Comparison of ENCODE assay signal across 20 cellular contexts in the genomic region with DNA sequence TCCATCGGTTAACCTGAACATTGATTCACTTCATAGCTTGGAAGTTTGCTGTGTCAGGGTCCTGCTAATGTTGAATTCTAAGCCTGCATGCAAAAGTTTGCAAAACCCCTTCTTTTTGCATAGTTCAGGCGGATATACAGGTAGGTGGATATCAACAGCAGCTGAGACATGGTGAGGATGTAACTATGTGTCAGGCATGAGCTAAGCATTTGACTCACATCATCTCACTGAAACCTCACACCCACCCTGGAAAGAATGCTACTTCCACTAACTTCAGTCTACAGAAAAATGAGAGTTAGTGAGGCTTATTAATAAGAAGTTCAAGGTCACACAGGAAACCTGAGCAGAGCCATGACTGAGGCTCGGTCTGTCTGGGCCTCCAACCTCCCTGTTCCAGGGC.
DNase-seq lines count a peak whose midpoint lies in the region; ATAC-seq, FAIRE-seq and TF ChIP-seq lines count a peak whose summit lies in the region.
"Had no signal": no experiment of that assay in that cellular context is flagged by ENCODE, and none has a peak within 500 bp of the region (broad histone marks: within the 10 kb centered on the region; RNA-seq: fewer than 3 reads in every experiment).

No MANE protein-coding gene starts in this region.

- H3K79me2 ChIP-seq in astrocyte (ENCODE audit: insufficient read depth, low read length) (no peaks in the 10 kb centered on the region), trophoblast cell (ENCODE audit: control insufficient read depth, insufficient read depth, low read length, poor library complexity) (no peaks in the 10 kb centered on the region)

- H2AFZ ChIP-seq in astrocyte (ENCODE audit: low read depth, low read length) (no peak overlapping the region), trophoblast cell (ENCODE audit: insufficient read depth, low read length, poor library complexity) (no peak overlapping the region)
- H2AFZ ChIP-seq: GM23338 had no signal

- no peak overlapping the region for H2AK5ac ChIP-seq in trophoblast cell (ENCODE audit: low read length)

- H3K27ac ChIP-seq in astrocyte (ENCODE audit: low read depth, low read length) (no peak overlapping the region), trophoblast cell (ENCODE audit: low read depth, low read length) (no peak overlapping the region), adrenal gland (no peak overlapping the region)
- no peak overlapping the region for H3K27ac ChIP-seq in naive thymus-derived CD4-positive, alpha-beta T cell (ENCODE audit: low read depth, low read length)
- H3K27ac ChIP-seq: A549, SJCRH30 had no signal

- CTCF ChIA-PET in naive thymus-derived CD4-positive, alpha-beta T cell (lab: Charles Lee), result no interaction called here

- no peak overlapping the region for H4K12ac ChIP-seq in trophoblast cell (ENCODE audit: low read depth, low read length)

- H3K18ac ChIP-seq in trophoblast cell (ENCODE audit: low read length), result no peak overlapping the region

- no peak overlapping the region for H3K4me3 ChIP-seq in astrocyte (ENCODE audit: insufficient read depth, low read depth, low read length)
- no peak overlapping the region for H3K4me3 ChIP-seq in trophoblast cell (ENCODE audit: low read depth, low read length)
- H3K4me3 ChIP-seq in adrenal gland, result no peak overlapping the region
- H3K4me3 ChIP-seq in naive thymus-derived CD4-positive, alpha-beta T cell (ENCODE audit: low read length), result no peak overlapping the region
- H3K4me3 ChIP-seq: A549, GM23338, MG63, SJCRH30 had no signal

- H3K9ac ChIP-seq in astrocyte (ENCODE audit: low read length) (no peak overlapping the region), trophoblast cell (ENCODE audit: low read length) (no peak overlapping the region)

- DNase-seq in ELR (ENCODE audit: low read depth) (peak; percentile 86), M059J (ENCODE audit: low read depth) (peak; percentile 46), astrocyte (ENCODE audit: low read depth) (peak; percentile 4), trophoblast cell (peak; percentile 60 to 76), NCI-H2029 treated with DMSO at 0.1 percent for 48 hours (lab: John Stamatoyannopoulos, UW) (no peak), adrenal gland (no peak)
- DNase-seq in naive thymus-derived CD4-positive, alpha-beta T cell, result no peak
- DNase-seq: BE2C, HCEC 1CT, MG63, NCI-H1417, NCI-H1694 treated with DMSO at 0.1 percent for 48 hours, NCI-H446 treated with DMSO at 0.1 percent for 48 hours, NCI-H526 treated with DMSO at 0.1 percent for 48 hours, SJCRH30 had no signal

- H2BK12ac ChIP-seq in trophoblast cell (ENCODE audit: low read length), result no peak overlapping the region

- no peak overlapping the region for H4K8ac ChIP-seq in trophoblast cell (ENCODE audit: low read depth, low read length)

- no peaks in the 10 kb centered on the region for H4K20me1 ChIP-seq in astrocyte (ENCODE audit: insufficient read depth, low read length)

- ATAC-seq in naive thymus-derived CD4-positive, alpha-beta T cell, result no peak
- ATAC-seq: A549, GM23338 had no signal

- H3K36me3 ChIP-seq in astrocyte (ENCODE audit: insufficient read depth, low read length), result no peaks in the 10 kb centered on the region
- H3K36me3 ChIP-seq in trophoblast cell (ENCODE audit: control insufficient read depth in 1 of 2, insufficient read depth in 2 of 2, low read length in 2 of 2), result no peaks in the 10 kb centered on the region
- no peaks in the 10 kb centered on the region for H3K36me3 ChIP-seq in adrenal gland (replicated peaks in 1 of 2)
- H3K36me3 ChIP-seq in naive thymus-derived CD4-positive, alpha-beta T cell (ENCODE audit: control insufficient read depth in 2 of 3, insufficient read depth in 3 of 3, low read length in 3 of 3), result no peaks in the 10 kb centered on the region
- H3K36me3 ChIP-seq: BE2C, MG63, SJCRH30 had no signal

- H2BK5ac ChIP-seq in trophoblast cell (ENCODE audit: low read depth, low read length, poor library complexity), result no peak overlapping the region

- peaks cover 10% of the 10 kb centered on the region for H3K4me1 Mint-ChIP-seq in astrocyte (ENCODE audit: low read depth, unreplicated experiment)
- H3K4me1 Mint-ChIP-seq in naive thymus-derived CD4-positive, alpha-beta T cell, result no peaks in the 10 kb centered on the region
- H3K4me1 Mint-ChIP-seq: IgD-negative memory B cell had no signal

- H3K27me3 Mint-ChIP-seq in astrocyte (ENCODE audit: low read depth, unreplicated experiment), result peaks cover 15% of the 10 kb centered on the region
- peaks cover 0 to 31% (median 22%) of the 10 kb centered on the region in 5 donors for H3K27me3 Mint-ChIP-seq in naive thymus-derived CD4-positive, alpha-beta T cell

- WGBS in trophoblast cell (ENCODE audit: extremely low coverage, insufficient coverage, insufficient read length), result no CpG with 5 or more reads among the region's 3 CpGs
- WGBS in adrenal gland, 4 donors, result 72 to 80% (median 79%) methylated on average over 2 to 3 of the region's 3 CpGs

- no peak for TF ChIP-seq POLR2A in adrenal gland (IDR thresholded peaks at IDR 0.05)

- no peak for FAIRE-seq in astrocyte (lab: Jason Lieb, UNC)
- FAIRE-seq: A549, D721Med, GM12891 had no signal

- H3K4me1 ChIP-seq in astrocyte (ENCODE audit: insufficient read depth, low read length), result peaks cover 4% of the 10 kb centered on the region
- peaks cover 7 to 13% of the 10 kb centered on the region in 2 experiments for H3K4me1 ChIP-seq in trophoblast cell (ENCODE audit: control insufficient read depth in 1 of 2, insufficient read depth in 2 of 2, low read length in 2 of 2)
- H3K4me1 ChIP-seq in adrenal gland (replicated peaks in 1 of 2), result no peaks in the 10 kb centered on the region
- no peaks in the 10 kb centered on the region for H3K4me1 ChIP-seq in naive thymus-derived CD4-positive, alpha-beta T cell (ENCODE audit: control insufficient read depth in 2 of 2, insufficient read depth in 2 of 2, low read length in 2 of 2)
- H3K4me1 ChIP-seq: A549, BE2C, SJCRH30 had no signal

- no peak overlapping the region for H3K4me3 Mint-ChIP-seq in astrocyte (ENCODE audit: unreplicated experiment)
- H3K4me3 Mint-ChIP-seq in naive thymus-derived CD4-positive, alpha-beta T cell, result no peak overlapping the region
- H3K4me3 Mint-ChIP-seq: GM23338, IgD-negative memory B cell had no signal

- no peak overlapping the region for H2BK120ac ChIP-seq in trophoblast cell (ENCODE audit: insufficient read depth, low read length, poor library complexity)

- H4K91ac ChIP-seq in trophoblast cell (ENCODE audit: low read depth, low read length), result no peak overlapping the region

- H3K4me2 ChIP-seq in astrocyte (ENCODE audit: low read length), result no peak overlapping the region
- H3K4me2 ChIP-seq in trophoblast cell (ENCODE audit: low read length), result no peak overlapping the region
- H3K4me2 ChIP-seq: A549, GM23338 had no signal

- TF ChIP-seq CTCF in astrocyte (IDR thresholded peaks at IDR 0.05; ENCODE audit: insufficient read depth, low read depth, low read length), result no peak
- TF ChIP-seq CTCF in adrenal gland (IDR thresholded peaks at IDR 0.05), result no peak

- H3K79me1 ChIP-seq in trophoblast cell (ENCODE audit: low read length), result peaks cover 12% of the 10 kb centered on the region

- no peaks in the 10 kb centered on the region for H3K36me3 Mint-ChIP-seq in astrocyte (ENCODE audit: low read depth, unreplicated experiment)
- H3K36me3 Mint-ChIP-seq in naive thymus-derived CD4-positive, alpha-beta T cell, result no peaks in the 10 kb centered on the region
- H3K36me3 Mint-ChIP-seq: IgD-negative memory B cell had no signal

- POLR2A ChIA-PET in naive thymus-derived CD4-positive, alpha-beta T cell (lab: Charles Lee), result no interaction called here

- H3K9me3 ChIP-seq in astrocyte (ENCODE audit: insufficient read depth, low read depth, low read length) (peaks cover 5% of the 10 kb centered on the region), trophoblast cell (ENCODE audit: insufficient read depth, low read depth, low read length) (peaks cover 3% of the 10 kb centered on the region), adrenal gland (replicated peaks in 1 of 3) (no peaks in the 10 kb centered on the region)
- peaks cover 0 to 9% (median 5%) of the 10 kb centered on the region in 3 experiments for H3K9me3 ChIP-seq in naive thymus-derived CD4-positive, alpha-beta T cell (ENCODE audit: control insufficient read depth in 2 of 3, low read length in 3 of 3)
- H3K9me3 ChIP-seq: BE2C had no signal

- H3K14ac ChIP-seq in trophoblast cell (ENCODE audit: low read length), result no peak overlapping the region

- no peak overlapping the region for H3K23ac ChIP-seq in trophoblast cell (ENCODE audit: low read length)

- peak overlapping the region; percentile 60 for H3K27ac Mint-ChIP-seq in astrocyte (ENCODE audit: unreplicated experiment)
- H3K27ac Mint-ChIP-seq in naive thymus-derived CD4-positive, alpha-beta T cell, result no peak overlapping the region
- H3K27ac Mint-ChIP-seq: GM23338, IgD-negative memory B cell had no signal

- intact Hi-C loops in adrenal gland (cut with DNase I), result no loop called here
- intact Hi-C loops in naive thymus-derived CD4-positive, alpha-beta T cell (cut with micrococcal nuclease), result no loop called here

- H3K27me3 ChIP-seq in astrocyte (ENCODE audit: insufficient read depth, low read length), result peaks cover 3% of the 10 kb centered on the region
- no peaks in the 10 kb centered on the region for H3K27me3 ChIP-seq in trophoblast cell (ENCODE audit: insufficient read depth, low read length)
- H3K27me3 ChIP-seq in adrenal gland, result no peaks in the 10 kb centered on the region
- peaks cover 0 to 3% of the 10 kb centered on the region in 2 donors for H3K27me3 ChIP-seq in naive thymus-derived CD4-positive, alpha-beta T cell (ENCODE audit: control insufficient read depth in 2 of 2, insufficient read depth in 2 of 2, low read length in 2 of 2)
- H3K27me3 ChIP-seq: MG63 had no signal

- peaks cover 4% of the 10 kb centered on the region for H3K9me3 Mint-ChIP-seq in astrocyte (ENCODE audit: unreplicated experiment)
- H3K9me3 Mint-ChIP-seq in naive thymus-derived CD4-positive, alpha-beta T cell, result peaks cover 0 to 29% (median 6%) of the 10 kb centered on the region in 11 donors

- H3K4ac ChIP-seq in trophoblast cell (ENCODE audit: low read depth, low read length), result no peak overlapping the region

Comparison
In these comparisons a context has a peak if more than half of its experiments do, and no peak if none do; other contexts are left out.
1. DNase-seq: peak in ELR (single experiment), M059J (single experiment), astrocyte (single experiment) and trophoblast cell (2 of 2); none in NCI-H2029 treated with DMSO at 0.1 percent for 48 hours (single experiment), adrenal gland (0 of 7) and naive thymus-derived CD4-positive, alpha-beta T cell (0 of 9).